23 cellular contexts compared by ENCODE assay signal in genomic region chr2:58904091-58904490, GRCh38.
DNase-seq lines count a peak whose midpoint lies in the region; ATAC-seq lines count a peak whose summit lies in the region.
"Had no signal": no experiment of that assay in that cellular context is flagged by ENCODE, and none has a peak within 500 bp of the region (broad histone marks: within the 10 kb centered on the region; RNA-seq: fewer than 3 reads in every experiment).

No MANE protein-coding gene starts in this region.

- peaks cover 11 to 12% of the 10 kb centered on the region in 2 donors for H3K27me3 Mint-ChIP-seq in stimulated activated naive B cell treated with anti-CD40 and anti-IgM and Interleukin-4, amounts not matched to agents 10 μg/mL and 1 μg/mL and 100 μg/mL, for 72 hours
- H3K27me3 Mint-ChIP-seq: CD4-positive, CD25-positive, alpha-beta regulatory T cell had no signal

- DNase-seq in NOMO-1 treated with DMSO at 0.1 percent for 48 hours (lab: John Stamatoyannopoulos, UW; ENCODE audit: unreplicated experiment) (peak; percentile 4), NOMO-1 treated with dmso at 0.1 percent for 144 hours (lab: John Stamatoyannopoulos, UW; ENCODE audit: unreplicated experiment) (no peak), KBM-7 (peak; percentile 80), OCI-M1 (lab: John Stamatoyannopoulos, UW) (peak; percentile 27), G401 (ENCODE audit: low spot score) (no peak)
- DNase-seq in stimulated activated naive B cell treated with anti-CD40 and anti-IgM and Interleukin-4, amounts not matched to agents 10 μg/mL and 1 μg/mL and 100 μg/mL, for 72 hours, result no peak
- no peak for DNase-seq in activated T-cell treated with anti-CD3 and anti-CD28 coated beads, Interleukin-2, amount 50 U/mL, for 48 hours
- DNase-seq: 8988T; ACHN; BE2C; C1 segment of cervical spinal cord; CD4-positive, alpha-beta memory T cell; CD4-positive, CD25-positive, alpha-beta regulatory T cell; CD8-positive, alpha-beta memory T cell; COR-L47; DMS 273 treated with DMSO at 0.1 percent for 48 hours; DMS153; DMS53; DMS79; DND-41; EL had no signal

- in situ Hi-C loops in KBM-7 (cut with MboI; ENCODE audit: low pct_unique_long_range_greater_than_20kb, low sequenced_read_pairs) (no loop called here), G401 (cut with HindIII; ENCODE audit: low sequenced_read_pairs) (no loop called here)

- no peak overlapping the region for H3K27ac Mint-ChIP-seq in stimulated activated naive B cell treated with anti-CD40 and anti-IgM and Interleukin-4, amounts not matched to agents 10 μg/mL and 1 μg/mL and 100 μg/mL, for 72 hours
- H3K27ac Mint-ChIP-seq: CD14-positive monocyte; CD4-positive, alpha-beta memory T cell; CD4-positive, CD25-positive, alpha-beta regulatory T cell; CD8-positive, alpha-beta memory T cell had no signal

- H3K9me3 Mint-ChIP-seq in stimulated activated naive B cell treated with anti-CD40 and anti-IgM and Interleukin-4, amounts not matched to agents 10 μg/mL and 1 μg/mL and 100 μg/mL, for 72 hours, result no peaks in the 10 kb centered on the region

- no peak overlapping the region for H3K4me3 Mint-ChIP-seq in stimulated activated naive B cell treated with anti-CD40 and anti-IgM and Interleukin-4, amounts not matched to agents 10 μg/mL and 1 μg/mL and 100 μg/mL, for 72 hours
- H3K4me3 Mint-ChIP-seq: CD14-positive monocyte; CD4-positive, alpha-beta memory T cell; CD4-positive, CD25-positive, alpha-beta regulatory T cell; CD8-positive, alpha-beta memory T cell had no signal

- ATAC-seq in stimulated activated naive B cell treated with anti-CD40 and anti-IgM and Interleukin-4, amounts not matched to agents 10 μg/mL and 1 μg/mL and 100 μg/mL, for 72 hours (replicated peaks), result no peak
- ATAC-seq: GM12878 had no signal

- no peaks in the 10 kb centered on the region for H3K36me3 Mint-ChIP-seq in stimulated activated naive B cell treated with anti-CD40 and anti-IgM and Interleukin-4, amounts not matched to agents 10 μg/mL and 1 μg/mL and 100 μg/mL, for 72 hours
- H3K36me3 Mint-ChIP-seq: CD14-positive monocyte; CD4-positive, alpha-beta memory T cell; CD4-positive, CD25-positive, alpha-beta regulatory T cell; CD8-positive, alpha-beta memory T cell had no signal

- H3K4me1 Mint-ChIP-seq in stimulated activated naive B cell treated with anti-CD40 and anti-IgM and Interleukin-4, amounts not matched to agents 10 μg/mL and 1 μg/mL and 100 μg/mL, for 72 hours, result peaks cover 0 to 5% of the 10 kb centered on the region in 2 donors
- H3K4me1 Mint-ChIP-seq: CD4-positive, alpha-beta memory T cell; CD4-positive, CD25-positive, alpha-beta regulatory T cell; CD8-positive, alpha-beta memory T cell had no signal

Comparison
In these comparisons a context has a peak if more than half of its experiments do, and no peak if none do; other contexts are left out.
1. DNase-seq: peak in NOMO-1 treated with DMSO at 0.1 percent for 48 hours (single experiment), KBM-7 (single experiment) and OCI-M1 (single experiment); none in NOMO-1 treated with dmso at 0.1 percent for 144 hours (single experiment), stimulated activated naive B cell treated with anti-CD40 and anti-IgM and Interleukin-4, amounts not matched to agents 10 μg/mL and 1 μg/mL and 100 μg/mL, for 72 hours (single experiment), activated T-cell treated with anti-CD3 and anti-CD28 coated beads, Interleukin-2, amount 50 U/mL, for 48 hours (0 of 2) and G401 (single experiment).